ENCODE assay signal across 1 cellular context in genomic region chr9:120950421-120951388, GRCh38.
TF ChIP-seq lines count a peak whose summit lies in the region.

No MANE protein-coding gene starts in this region.

TF ChIP-seq in WTC11, 78 proteins besides CTCF, POLR2A, EP300 and RAD21 (continued from another document):
- TF ChIP-seq ATF6 (CRISPR knock-in tag; IDR thresholded peaks at IDR 0.05), result no peak
